11 cellular contexts compared by ENCODE assay signal in genomic region chr6:24927985-24928735, GRCh38. TPM values are rescaled to one million over a fixed set of nuclear protein-coding genes. Genes with fewer than 3 reads are reported as not detected.
DNase-seq lines count a peak whose midpoint lies in the region; ATAC-seq, FAIRE-seq and TF ChIP-seq lines count a peak whose summit lies in the region.
"Had no signal": no experiment of that assay in that cellular context is flagged by ENCODE, and none has a peak within 500 bp of the region (broad histone marks: within the 10 kb centered on the region; RNA-seq: fewer than 3 reads in every experiment).

No MANE protein-coding gene starts in this region.

- H3K18ac ChIP-seq in neuronal stem cell (ENCODE audit: low read length): no peak overlapping the region

- H3K9me3 ChIP-seq in DND-41 (ENCODE audit: insufficient read depth, low read length, severe bottlenecking) (no peaks in the 10 kb centered on the region), Karpas-422 (ENCODE audit: low read length) (no peaks in the 10 kb centered on the region), astrocyte (ENCODE audit: insufficient read depth, low read depth, low read length) (no peaks in the 10 kb centered on the region), neuronal stem cell (replicated peaks in 1 of 2; ENCODE audit: control insufficient read depth in 2 of 2, insufficient read depth in 1 of 2, low read depth in 1 of 2, low read length in 2 of 2) (peaks cover 0 to 1% of the 10 kb centered on the region in 2 donors)

- H3K36me3 Mint-ChIP-seq in astrocyte (ENCODE audit: low read depth, unreplicated experiment): no peaks in the 10 kb centered on the region
- H3K36me3 Mint-ChIP-seq in nephron (ENCODE audit: low read depth): peaks cover 4% of the 10 kb centered on the region

- H2AFZ ChIP-seq in DND-41 (ENCODE audit: low read depth, low read length) (no peak overlapping the region), Karpas-422 (ENCODE audit: low read length) (no peak overlapping the region), astrocyte (ENCODE audit: low read depth, low read length) (no peak overlapping the region), neuronal stem cell (ENCODE audit: low read length) (no peak overlapping the region)
- H2AFZ ChIP-seq: neural progenitor cell had no signal

- no peak for ATAC-seq in DND-41 (ENCODE audit: insufficient read depth, low read depth)

- H3K9ac ChIP-seq in DND-41 (ENCODE audit: low read depth, low read length): no peak overlapping the region
- H3K9ac ChIP-seq in Karpas-422 (ENCODE audit: low read length): peak overlapping the region; percentile 27; the same call in 1 of the 2 replicates
- peak overlapping the region; percentile 13 for H3K9ac ChIP-seq in astrocyte (ENCODE audit: low read length)
- H3K9ac ChIP-seq in neuronal stem cell (ENCODE audit: low read depth, low read length, poor library complexity): no peak overlapping the region
- H3K9ac ChIP-seq: neural progenitor cell had no signal

- H3K27ac ChIP-seq in DND-41 (ENCODE audit: low read length) (peak overlapping the region; percentile 96), Karpas-422 (ENCODE audit: low read length) (peak overlapping the region; percentile 89), astrocyte (ENCODE audit: low read depth, low read length) (peak overlapping the region; percentile 51), neuronal stem cell (replicated peaks; ENCODE audit: low read length) (no peak overlapping the region)
- H3K27ac ChIP-seq: neural progenitor cell had no signal

- no peak overlapping the region for H2BK5ac ChIP-seq in neuronal stem cell (ENCODE audit: low read length)

- H3K4ac ChIP-seq in neuronal stem cell (ENCODE audit: low read length): no peak overlapping the region

- no CpG with 5 or more reads among the region's 6 CpGs for WGBS in neuronal stem cell (ENCODE audit: extremely low coverage in 2 of 2, insufficient read length in 2 of 2, insufficient replicate concordance in 1 of 2), 2 donors

- no peak overlapping the region for H4K91ac ChIP-seq in neuronal stem cell (ENCODE audit: low read depth, low read length, poor library complexity)

- no peak for TF ChIP-seq CTCF in DND-41 (IDR thresholded peaks at IDR 0.05; ENCODE audit: borderline replicate concordance, extremely low read depth, low read length, poor library complexity, severe bottlenecking)
- no peak for TF ChIP-seq CTCF in astrocyte (IDR thresholded peaks at IDR 0.05; ENCODE audit: insufficient read depth, low read depth, low read length)
- no peak for TF ChIP-seq CTCF in nephron (IDR thresholded peaks at IDR 0.05; ENCODE audit: unreplicated experiment in 3 of 3)

- H3K9me3 Mint-ChIP-seq in astrocyte (ENCODE audit: unreplicated experiment) (peaks cover 2% of the 10 kb centered on the region), nephron (peaks cover 6% of the 10 kb centered on the region)

- H4K20me1 ChIP-seq in DND-41 (ENCODE audit: insufficient read depth, low read length) (no peaks in the 10 kb centered on the region), Karpas-422 (ENCODE audit: insufficient read depth, low read depth, low read length) (peaks cover 4% of the 10 kb centered on the region; the same call in 1 of the 2 replicates), astrocyte (ENCODE audit: insufficient read depth, low read length) (no peaks in the 10 kb centered on the region)

- no peak overlapping the region for H2BK15ac ChIP-seq in neuronal stem cell (ENCODE audit: low read length)

- FAIRE-seq in astrocyte (lab: Jason Lieb, UNC): no peak

- H3K4me1 Mint-ChIP-seq in astrocyte (ENCODE audit: low read depth, unreplicated experiment) (peaks cover 32% of the 10 kb centered on the region), nephron (peaks cover 71% of the 10 kb centered on the region)

- no peaks in the 10 kb centered on the region for H3K9me2 ChIP-seq in Karpas-422 (replicated peaks; ENCODE audit: insufficient read depth, low read length)

- H3K14ac ChIP-seq in neuronal stem cell (ENCODE audit: low read length): no peak overlapping the region

- H3K36me3 ChIP-seq in DND-41 (ENCODE audit: insufficient read depth, low read length): no peaks in the 10 kb centered on the region
- H3K36me3 ChIP-seq in Karpas-422 (ENCODE audit: insufficient read depth, low read length): 0 out of 2 replicates have a peak, but pooled peaks cover 8% of the 10 kb centered on the region
- no peaks in the 10 kb centered on the region for H3K36me3 ChIP-seq in astrocyte (ENCODE audit: insufficient read depth, low read length)
- no peaks in the 10 kb centered on the region for H3K36me3 ChIP-seq in neuronal stem cell (replicated peaks in 1 of 2; ENCODE audit: control insufficient read depth in 2 of 2, insufficient read depth in 2 of 2, low read length in 2 of 2)
- H3K36me3 ChIP-seq: neural progenitor cell had no signal

- H3K4me3 ChIP-seq in DND-41 (ENCODE audit: low read depth in 1 of 2, low read length in 2 of 2) (no peak overlapping the region), Karpas-422 (ENCODE audit: low read length) (peak overlapping the region; percentile 48; the same call in 1 of the 2 replicates), astrocyte (ENCODE audit: insufficient read depth, low read depth, low read length) (no peak overlapping the region), neuronal stem cell (ENCODE audit: low read length in 2 of 2) (no peak overlapping the region)
- H3K4me3 ChIP-seq: neural progenitor cell had no signal

- DNase-seq in DND-41 (no peak), Karpas-422 (no peak), astrocyte (ENCODE audit: low read depth) (peak; percentile 82), COLO668 (lab: John Stamatoyannopoulos, UW; ENCODE audit: unreplicated experiment) (no peak), neuronal stem cell (ENCODE audit: low spot score) (no peak), activated gamma-delta T cell (lab: John Stamatoyannopoulos, UW) (no peak)
- DNase-seq: kidney glomerular epithelial cell, NCI-H1092 treated with DMSO at 0.1 percent for 48 hours, NCI-H774 had no signal

- H3K23ac ChIP-seq in neuronal stem cell (ENCODE audit: low read depth, low read length, poor library complexity): no peak overlapping the region

- H3K27ac Mint-ChIP-seq in astrocyte (ENCODE audit: unreplicated experiment) (no peak overlapping the region), nephron (peak overlapping the region in 2 of 3 experiments; percentile 75 to 81)

- no peak overlapping the region for H2BK120ac ChIP-seq in neuronal stem cell (ENCODE audit: low read depth, low read length)

- H4K8ac ChIP-seq in neuronal stem cell (ENCODE audit: low read depth, low read length): no peak overlapping the region

- no peaks in the 10 kb centered on the region for H3K27me3 Mint-ChIP-seq in astrocyte (ENCODE audit: low read depth, unreplicated experiment)
- H3K27me3 Mint-ChIP-seq in nephron (ENCODE audit: low read depth): no peaks in the 10 kb centered on the region

- H3K4me2 ChIP-seq in DND-41 (ENCODE audit: insufficient read depth, low read length) (no peak overlapping the region), Karpas-422 (ENCODE audit: low read depth, low read length, poor library complexity, severe bottlenecking) (peak overlapping the region; percentile 91), astrocyte (ENCODE audit: low read length) (no peak overlapping the region), neuronal stem cell (ENCODE audit: insufficient read depth, low read length, poor library complexity, severe bottlenecking) (no peak overlapping the region)
- H3K4me2 ChIP-seq: neural progenitor cell had no signal

- no peaks in the 10 kb centered on the region for H3K27me3 ChIP-seq in DND-41 (ENCODE audit: insufficient read depth, low read length, poor library complexity)
- no peaks in the 10 kb centered on the region for H3K27me3 ChIP-seq in Karpas-422 (ENCODE audit: low read length)
- no peaks in the 10 kb centered on the region for H3K27me3 ChIP-seq in astrocyte (ENCODE audit: insufficient read depth, low read length)
- H3K27me3 ChIP-seq in neuronal stem cell (ENCODE audit: control insufficient read depth in 3 of 3, insufficient read depth in 3 of 3, low read depth in 1 of 3, low read length in 3 of 3): no peaks in the 10 kb centered on the region
- H3K27me3 ChIP-seq: neural progenitor cell had no signal

- no peak overlapping the region for H2AK5ac ChIP-seq in neuronal stem cell (ENCODE audit: low read depth, low read length)

- H2BK12ac ChIP-seq in neuronal stem cell (ENCODE audit: low read length): no peak overlapping the region

- H3K4me1 ChIP-seq in DND-41 (ENCODE audit: insufficient read depth, low read length) (peaks cover 88% of the 10 kb centered on the region), Karpas-422 (ENCODE audit: low read length) (peaks cover 94% of the 10 kb centered on the region), astrocyte (ENCODE audit: insufficient read depth, low read length) (peaks cover 30% of the 10 kb centered on the region), neuronal stem cell (ENCODE audit: control insufficient read depth in 2 of 2, insufficient read depth in 1 of 2, low read depth in 1 of 2, low read length in 2 of 2) (peaks cover 14 to 57% of the 10 kb centered on the region in 2 donors)

- H3K79me2 ChIP-seq in DND-41 (ENCODE audit: insufficient read depth, low read length) (peaks cover 55% of the 10 kb centered on the region), Karpas-422 (ENCODE audit: low read length) (peaks cover 97% of the 10 kb centered on the region), astrocyte (ENCODE audit: insufficient read depth, low read length) (no peaks in the 10 kb centered on the region)

- no peaks in the 10 kb centered on the region for H3K79me1 ChIP-seq in neuronal stem cell (ENCODE audit: low read depth, low read length)

- no peak overlapping the region for H3K4me3 Mint-ChIP-seq in astrocyte (ENCODE audit: unreplicated experiment)
- peak overlapping the region in 1 of 3 experiments; percentile 26 for H3K4me3 Mint-ChIP-seq in nephron

RNA-seq across cellular contexts. Expression of gene RIPOR2, which starts 7.6 kb away (rescaled TPM):
- 72.1 and 73.8 TPM in 2 replicates for total RNA-seq in Karpas-422 (2014; rRNA removed; shearing (Covaris generic); ENCODE audit: low replicate concordance)
- 0.29 and 0.95 TPM in 2 replicates for total RNA-seq in astrocyte
- 3.1 TPM for polyA plus RNA-seq in neuronal stem cell (2013, experiment 1 of 2)
- 3.3 TPM for polyA plus RNA-seq in neuronal stem cell (2013, experiment 2 of 2)

Comparison
In these comparisons a context has a peak if more than half of its experiments do, and no peak if none do; other contexts are left out.
1. H3K9ac ChIP-seq: peak in Karpas-422 (single experiment) and astrocyte (single experiment); none in DND-41 (single experiment) and neuronal stem cell (single experiment).
2. RNA of gene RIPOR2, which starts 7.6 kb away (total RNA-seq): 72.1 to 73.8 TPM in Karpas-422; 0.29 to 0.95 TPM in astrocyte; every median in the first group is over 10 times any median in the second.